Comparison of ENCODE assay signal across 25 cellular contexts in the genomic region with DNA sequence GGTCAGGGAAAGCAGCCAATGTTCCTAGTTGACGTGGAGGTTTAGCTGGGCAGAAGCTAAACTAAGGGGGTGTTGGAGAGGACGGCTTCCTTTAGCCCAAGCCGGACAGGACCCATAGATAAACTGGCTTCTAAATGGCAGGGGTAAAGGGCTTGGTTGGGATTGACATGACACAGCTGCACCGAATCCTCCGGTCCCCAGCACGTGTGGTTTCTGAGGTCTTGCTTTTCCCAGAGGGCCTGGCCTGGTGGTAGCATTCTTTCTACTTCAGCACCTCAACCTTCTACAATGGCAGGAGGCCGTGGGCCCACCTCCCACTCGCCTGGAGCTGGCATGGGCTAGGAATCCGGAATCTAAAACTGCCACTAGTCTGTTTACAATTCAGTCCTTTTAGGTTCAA.
"Had no signal": no experiment of that assay in that cellular context is flagged by ENCODE, and none has a peak within 500 bp of the region (broad histone marks: within the 10 kb centered on the region; RNA-seq: fewer than 3 reads in every experiment).

No MANE protein-coding gene starts in this region.

- H3K4me3 Mint-ChIP-seq: endodermal cell, natural killer cell, neural crest cell had no signal

- H3K36me3 ChIP-seq: heart left ventricle, ovary, suprapubic skin, thyroid gland, upper lobe of left lung, vagina had no signal

- H3K9me3 ChIP-seq: heart left ventricle, ovary, suprapubic skin, thyroid gland, upper lobe of left lung, vagina had no signal

- H3K4me2 ChIP-seq: smooth muscle cell had no signal

- H3K27me3 ChIP-seq: heart left ventricle, ovary, suprapubic skin, thyroid gland, upper lobe of left lung, vagina had no signal

- H3K4me1 Mint-ChIP-seq: natural killer cell had no signal

- H3K4me3 ChIP-seq: coronary artery, heart left ventricle, lung, ovary, smooth muscle cell, suprapubic skin, thyroid gland, upper lobe of left lung, vagina had no signal

- H3K9me3 Mint-ChIP-seq: natural killer cell, neural crest cell had no signal

- H3K4me1 ChIP-seq: heart left ventricle, suprapubic skin, thyroid gland had no signal

- H3K27ac ChIP-seq: coronary artery, heart left ventricle, ovary, suprapubic skin, thyroid gland, upper lobe of left lung, vagina had no signal

- DNase-seq: effector CD4-positive, alpha-beta T cell; endodermal cell; erythroblast; heart left ventricle; hippocampal formation; left colon; left ventricle myocardium superior; mesenchymal stem cell; natural killer cell; nucleus accumbens; ovary; right cardiac atrium; stimulated activated CD4-positive, alpha-beta T cell treated with anti-CD3 and anti-CD28 coated beads, Interleukin-2, amount 100 ng/mL, for 48 hours; stimulated activated naive CD4-positive, alpha-beta T cell treated with Interleukin-2 at 50 U/mL for 16 hours; thyroid gland; upper lobe of left lung had no signal

- H3K27me3 Mint-ChIP-seq: progenitor cell of endocrine pancreas had no signal

- H3K36me3 Mint-ChIP-seq: natural killer cell had no signal

- FAIRE-seq: endothelial cell of umbilical vein, frontal cortex had no signal

- H3K27ac Mint-ChIP-seq: endodermal cell, natural killer cell had no signal
